Comparison of ENCODE assay signal across 14 cellular contexts in the genomic region with DNA sequence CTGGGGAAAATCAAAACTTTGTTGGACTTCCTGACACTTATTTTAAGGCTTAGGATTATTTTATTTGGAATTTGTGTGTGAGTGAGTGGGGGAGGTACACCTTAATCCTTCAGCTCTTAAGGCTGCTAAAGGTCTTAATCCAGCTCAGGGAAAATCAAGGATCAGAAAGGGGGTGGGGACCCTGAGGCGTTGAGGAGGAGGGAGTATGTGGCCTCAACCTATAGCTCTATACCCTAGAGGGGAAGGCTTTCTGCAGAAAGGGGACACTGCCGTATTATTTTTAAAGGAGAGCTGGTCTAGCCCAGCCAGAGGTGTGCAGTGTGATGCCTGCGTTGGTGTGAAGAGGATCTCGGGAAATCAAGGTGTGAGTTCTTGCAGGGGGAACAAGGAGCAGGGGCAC. TPM values are rescaled to one million over a fixed set of nuclear protein-coding genes. Genes with fewer than 3 reads are reported as not detected.
DNase-seq lines count a peak whose midpoint lies in the region; ATAC-seq and TF ChIP-seq lines count a peak whose summit lies in the region.
"Had no signal": no experiment of that assay in that cellular context is flagged by ENCODE, and none has a peak within 500 bp of the region (broad histone marks: within the 10 kb centered on the region; RNA-seq: fewer than 3 reads in every experiment).

No MANE protein-coding gene starts in this region.

- BruUV-seq in Caco-2 (replicated peaks; lab: Mats Ljungman, UMichigan) = no TSS peak

- no peak for ATAC-seq in left lung
- ATAC-seq in sciatic nerve = no peak
- ATAC-seq: activated CD8-positive, alpha-beta T cell treated with anti-CD3 and anti-CD28 coated beads for 36 hours had no signal

- H3K36me3 ChIP-seq in Caco-2 (ENCODE audit: control insufficient read depth, insufficient read depth, low read length) = no peaks in the 10 kb centered on the region
- H3K36me3 ChIP-seq in ascending aorta = no peaks in the 10 kb centered on the region
- H3K36me3 ChIP-seq in left lung = no peaks in the 10 kb centered on the region
- H3K36me3 ChIP-seq in tibial nerve = no peaks in the 10 kb centered on the region
- H3K36me3 ChIP-seq in SJCRH30 = no peaks in the 10 kb centered on the region

- TF ChIP-seq POLR2A in tibial nerve (IDR thresholded peaks at IDR 0.05) = no peak

- H3K27ac ChIP-seq in ascending aorta (peak overlapping the region; percentile 69 to 80), left lung (peak overlapping the region; percentile 14 to 42), skin epidermis (peak overlapping the region in 20 of 21 experiments; percentile 38 to 87 (median 66)), tibial nerve (peak overlapping the region in 2 of 4 donors; percentile 74 to 76), SJCRH30 (no peak overlapping the region)

- H3K9me3 ChIP-seq in Caco-2 (no peaks in the 10 kb centered on the region), ascending aorta (no peaks in the 10 kb centered on the region), left lung (no peaks in the 10 kb centered on the region), tibial nerve (no peaks in the 10 kb centered on the region), SJCRH30 (replicated peaks) (no peaks in the 10 kb centered on the region)

- H3K4me3 ChIP-seq in Caco-2 (ENCODE audit: low read depth, low read length) = no peak overlapping the region
- H3K4me3 ChIP-seq in ascending aorta = no peak overlapping the region
- no peak overlapping the region for H3K4me3 ChIP-seq in left lung
- no peak overlapping the region for H3K4me3 ChIP-seq in skin epidermis
- H3K4me3 ChIP-seq in tibial nerve = no peak overlapping the region
- H3K4me3 ChIP-seq in SJCRH30 = no peak overlapping the region

- POLR2A ChIA-PET in Caco-2 (lab: Charles Lee) = interaction anchor here (0.5 to 1.1 kb wide), 4 partner anchors 15 to 267 kb away, joined by 3 to 4 read pairs (median 4); no protein-coding TSS in a partner anchor

- no peaks in the 10 kb centered on the region for H3K27me3 ChIP-seq in Caco-2 (replicated peaks; ENCODE audit: control insufficient read depth, insufficient read depth, low read length)
- no peaks in the 10 kb centered on the region for H3K27me3 ChIP-seq in ascending aorta
- no peaks in the 10 kb centered on the region for H3K27me3 ChIP-seq in left lung
- no peaks in the 10 kb centered on the region for H3K27me3 ChIP-seq in tibial nerve
- H3K27me3 ChIP-seq in SJCRH30 = no peaks in the 10 kb centered on the region

- peaks cover 72% of the 10 kb centered on the region for H3K4me1 Mint-ChIP-seq in Caco-2 (ENCODE audit: low read depth, unreplicated experiment)

- H3K27ac Mint-ChIP-seq in Caco-2 (ENCODE audit: unreplicated experiment) = peak overlapping the region; percentile 86
- H3K27ac Mint-ChIP-seq: activated CD8-positive, alpha-beta T cell treated with anti-CD3 and anti-CD28 coated beads for 36 hours; activated T-helper 2 cell treated with anti-CD3 and anti-CD28 coated beads, Interferon-gamma antibody, Interleukin-2, Interleukin-4, amounts not matched to agents 10 μg/mL and 5 μg/mL and 100 μg/mL, durations not matched to agents 14 hours and 24 hours and 36 hours had no signal

- 92 to 95% methylated on average over 4 of the region's 4 CpGs for WGBS in tibial nerve, 2 donors

- no peaks in the 10 kb centered on the region for H3K27me3 Mint-ChIP-seq in Caco-2 (ENCODE audit: insufficient read depth, unreplicated experiment)

- no peak for DNase-seq in Caco-2
- DNase-seq in ascending aorta (ENCODE audit: low spot score in 2 of 2) = no peak
- DNase-seq in left lung = no peak
- no peak for DNase-seq in sciatic nerve (ENCODE audit: low spot score)
- no peak for DNase-seq in tibial nerve (ENCODE audit: low spot score in 2 of 2)
- no peak for DNase-seq in SJCRH30
- DNase-seq in NCI-H1436 (lab: John Stamatoyannopoulos, UW) = no peak
- DNase-seq: activated CD8-positive, alpha-beta T cell treated with anti-CD3 and anti-CD28 coated beads for 36 hours; mesendoderm; MM.1S; NCI-H1930; small intestine had no signal

- intact Hi-C loops in Caco-2 (cut with micrococcal nuclease; ENCODE audit: unreplicated experiment) = loop anchor here (1.0 to 5.0 kb wide), 2 partner anchors 15 to 91 kb away; no protein-coding TSS in a partner anchor
- intact Hi-C loops in ascending aorta (cut with DNase I) = loop anchor here (2.0 to 5.0 kb wide), 5 partner anchors 18 to 90 kb away; no protein-coding TSS in a partner anchor
- intact Hi-C loops in left lung (cut with DNase I) = no loop called here
- intact Hi-C loops in sciatic nerve (cut with DNase I) = no loop called here

- TF ChIP-seq CTCF in Caco-2 (IDR thresholded peaks at IDR 0.05; ENCODE audit: insufficient read depth in 1 of 2, low read depth in 1 of 2, low read length in 1 of 2, severe bottlenecking in 1 of 2, unreplicated experiment in 1 of 2) (no peak), ascending aorta (IDR thresholded peaks at IDR 0.05) (no peak), left lung (IDR thresholded peaks at IDR 0.05) (no peak), tibial nerve (IDR thresholded peaks at IDR 0.05) (no peak)

- H3K4me3 Mint-ChIP-seq in Caco-2 (ENCODE audit: unreplicated experiment) = no peak overlapping the region
- H3K4me3 Mint-ChIP-seq: activated CD8-positive, alpha-beta T cell treated with anti-CD3 and anti-CD28 coated beads for 36 hours had no signal

- H3K36me3 Mint-ChIP-seq in Caco-2 (ENCODE audit: insufficient read depth, unreplicated experiment) = peaks cover 6% of the 10 kb centered on the region

- no peak for TF ChIP-seq EP300 in tibial nerve (IDR thresholded peaks at IDR 0.05)

- peaks cover 55% of the 10 kb centered on the region for H3K4me1 ChIP-seq in Caco-2
- peaks cover 18 to 37% of the 10 kb centered on the region in 2 donors for H3K4me1 ChIP-seq in ascending aorta
- peaks cover 11 to 27% of the 10 kb centered on the region in 2 donors for H3K4me1 ChIP-seq in left lung
- peaks cover 0 to 52% (median 24%) of the 10 kb centered on the region in 4 donors for H3K4me1 ChIP-seq in tibial nerve
- H3K4me1 ChIP-seq in SJCRH30 = no peaks in the 10 kb centered on the region

- CTCF ChIA-PET in Caco-2 (lab: Charles Lee) = no interaction called here

- H3K9me3 Mint-ChIP-seq in Caco-2 (ENCODE audit: unreplicated experiment) = no peaks in the 10 kb centered on the region
- H3K9me3 Mint-ChIP-seq: activated CD8-positive, alpha-beta T cell treated with anti-CD3 and anti-CD28 coated beads for 36 hours; activated T-helper 2 cell treated with anti-CD3 and anti-CD28 coated beads, Interferon-gamma antibody, Interleukin-2, Interleukin-4, amounts not matched to agents 10 μg/mL and 5 μg/mL and 100 μg/mL, durations not matched to agents 14 hours and 24 hours and 36 hours had no signal

RNA-seq across cellular contexts. Expression of a gene that starts 20.0 kb away (rescaled TPM):
- 24.1 and 24.7 TPM in 2 replicates for total RNA-seq in Caco-2 (2022)
- total RNA-seq in ascending aorta = 68.1 TPM
- total RNA-seq in left lung = 10 to 100 TPM; 45.9 to 46.3 TPM
- 59.6 TPM for total RNA-seq in sciatic nerve
- total RNA-seq in tibial nerve = 10 to 100 TPM; 52.4 to 69.2 (median 60.7) TPM
- 21.7 and 23.5 TPM in 2 replicates for total RNA-seq in SJCRH30 (2014; rRNA removed; shearing (Covaris generic))

Comparison
In these comparisons a context has a peak if more than half of its experiments do, and no peak if none do; other contexts are left out.
1. intact Hi-C loops: an anchor here in Caco-2 (1.0 to 5.0 kb wide) and ascending aorta (2.0 to 5.0 kb wide); none called in left lung and sciatic nerve.